Comparison of ENCODE assay signal across 8 cellular contexts in the genomic region with DNA sequence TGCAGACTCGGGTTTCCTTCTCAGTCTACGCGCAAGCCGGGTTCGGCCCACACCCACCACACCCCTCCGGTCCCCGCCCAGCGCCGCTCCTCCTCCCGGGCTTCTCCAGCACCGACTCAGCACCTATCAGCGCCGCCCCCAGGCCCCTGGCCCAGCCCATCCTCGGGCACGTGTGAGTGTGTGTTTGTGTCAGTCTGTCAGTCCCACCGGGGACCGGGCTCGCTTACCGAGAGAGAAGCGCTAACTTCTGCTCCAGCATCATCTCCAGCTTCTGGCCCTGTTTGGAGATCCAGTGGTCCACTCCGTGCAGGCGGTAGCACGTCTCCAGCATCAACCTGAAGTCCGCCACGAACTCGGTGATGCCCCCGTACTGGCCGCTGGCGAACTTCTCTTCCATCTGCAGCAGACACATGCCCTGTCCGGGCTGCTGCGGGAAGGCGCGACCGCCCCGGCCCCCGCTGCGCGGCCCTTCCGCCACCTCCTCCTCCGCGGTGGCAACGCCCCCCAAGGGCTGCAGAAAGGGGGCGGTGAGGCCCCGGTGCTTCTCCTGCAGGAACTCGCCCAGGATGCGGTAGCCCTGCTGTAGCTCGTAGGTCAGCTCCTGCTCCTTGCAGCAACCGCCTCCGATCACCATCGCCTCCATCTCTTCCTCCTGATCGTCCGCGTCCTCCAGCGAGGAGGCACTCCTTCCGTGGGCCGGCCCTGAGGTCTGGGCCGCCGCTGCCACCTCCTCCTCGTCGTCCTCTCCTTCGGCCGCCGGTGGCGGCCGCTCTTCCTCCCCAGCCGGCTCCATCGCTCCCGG. TPM values are rescaled to one million over a fixed set of nuclear protein-coding genes. Genes with fewer than 3 reads are reported as not detected.
DNase-seq lines count a peak whose midpoint lies in the region; ATAC-seq and TF ChIP-seq lines count a peak whose summit lies in the region.

No MANE protein-coding gene starts in this region.

- H3K27ac Mint-ChIP-seq in T-helper 1 cell treated with Interleukin-12 subunit alpha and Interleukin-12 subunit beta and Interleukin-4 antibody, amounts not matched to agents 30 μg/mL and 1 μg/mL, for 36 hours = peak overlapping the region; percentile 93

- H3K4me1 Mint-ChIP-seq in T-helper 1 cell treated with Interleukin-12 subunit alpha and Interleukin-12 subunit beta and Interleukin-4 antibody, amounts not matched to agents 30 μg/mL and 1 μg/mL, for 36 hours (ENCODE audit: low read depth) = peaks cover 49% of the 10 kb centered on the region

- H3K4me3 ChIP-seq in psoas muscle = peak overlapping the region; percentile 92
- peak overlapping the region; percentile 86 for H3K4me3 ChIP-seq in urinary bladder (ENCODE audit: low read depth, low read length)

- ATAC-seq in HG02870 (IDR thresholded peaks at IDR 0.05; ENCODE audit: unreplicated experiment) (peak; percentile 74), left ventricle myocardium superior (peak; percentile 78), psoas muscle (peak; percentile 50 to 62 (median 54))

- DNase-seq in GM13976 (ENCODE audit: low spot score) (peak; percentile 85), NCI-H146 (lab: John Stamatoyannopoulos, UW) (peak; percentile 94), amniotic stem cell (lab: John Stamatoyannopoulos, UW) (peak; percentile 57), left ventricle myocardium superior (peak; percentile 91), psoas muscle (peak; percentile 85 to 91)

- no peaks in the 10 kb centered on the region for H3K9me3 ChIP-seq in psoas muscle

- in situ Hi-C loops in GM13976 (cut with MboI; ENCODE audit: low sequenced_read_pairs, unreplicated experiment) = no loop called here

- H3K27ac ChIP-seq in psoas muscle (peak overlapping the region; percentile 95), urinary bladder (ENCODE audit: low read depth) (peak overlapping the region; percentile 97)

- WGBS in psoas muscle, 3 donors = 0% methylated on average over 49 to 68 of the region's 68 CpGs
- under 1% methylated on average over 68 of the region's 68 CpGs for WGBS in urinary bladder

- intact Hi-C loops in left ventricle myocardium superior (cut with micrococcal nuclease) = no loop called here
- intact Hi-C loops in psoas muscle (cut with DNase I) = loop anchor here in 1 of 2 donors (10.0 kb wide), 1 partner anchor 52 kb away; no protein-coding TSS in a partner anchor

- no peaks in the 10 kb centered on the region for H3K9me3 Mint-ChIP-seq in T-helper 1 cell treated with Interleukin-12 subunit alpha and Interleukin-12 subunit beta and Interleukin-4 antibody, amounts not matched to agents 30 μg/mL and 1 μg/mL, for 36 hours

- H3K4me1 ChIP-seq in psoas muscle (peaks cover 55% of the 10 kb centered on the region), urinary bladder (ENCODE audit: insufficient read depth) (no peaks in the 10 kb centered on the region)

- H3K27me3 Mint-ChIP-seq in T-helper 1 cell treated with Interleukin-12 subunit alpha and Interleukin-12 subunit beta and Interleukin-4 antibody, amounts not matched to agents 30 μg/mL and 1 μg/mL, for 36 hours (ENCODE audit: low read depth) = no peaks in the 10 kb centered on the region

- TF ChIP-seq CTCF in GM13976 (IDR thresholded peaks at IDR 0.05; ENCODE audit: borderline replicate concordance, control extremely low read depth, extremely low read depth, insufficient read depth, missing control alignments) = no peak
- no peak for TF ChIP-seq CTCF in psoas muscle (IDR thresholded peaks at IDR 0.05)

- H3K36me3 Mint-ChIP-seq in T-helper 1 cell treated with Interleukin-12 subunit alpha and Interleukin-12 subunit beta and Interleukin-4 antibody, amounts not matched to agents 30 μg/mL and 1 μg/mL, for 36 hours (ENCODE audit: low read depth) = peaks cover 30% of the 10 kb centered on the region

- H3K27me3 ChIP-seq in psoas muscle (ENCODE audit: insufficient read depth in 3 of 3, low read length in 2 of 3) = no peaks in the 10 kb centered on the region

- H3K36me3 ChIP-seq in psoas muscle (ENCODE audit: insufficient read depth in 1 of 2, low read depth in 1 of 2) (peaks cover 0 to 23% of the 10 kb centered on the region in 2 donors), urinary bladder (ENCODE audit: insufficient read depth) (no peaks in the 10 kb centered on the region)

- H3K4me3 Mint-ChIP-seq in T-helper 1 cell treated with Interleukin-12 subunit alpha and Interleukin-12 subunit beta and Interleukin-4 antibody, amounts not matched to agents 30 μg/mL and 1 μg/mL, for 36 hours = peak overlapping the region; percentile 95

RNA-seq across cellular contexts. Expression of a gene that starts 8.3 kb away (rescaled TPM):
- total RNA-seq in left ventricle myocardium superior = 22.6 TPM
- 10 to 100 TPM; 16.3 to 24.2 (median 20.0) TPM for total RNA-seq in psoas muscle
- 10 to 100 TPM in 2 of 3 donors, 1 to 10 TPM in 1; 6.5 to 16.4 (median 12.2) TPM for polyA plus RNA-seq in psoas muscle
- 36.5 TPM for total RNA-seq in urinary bladder
- polyA plus RNA-seq in urinary bladder = 10.8 TPM

Comparison
In these comparisons a context has a peak if more than half of its experiments do, and no peak if none do; other contexts are left out.
1. Peak in every context shown above with its lines: DNase-seq, ATAC-seq, H3K4me3 ChIP-seq and H3K27ac ChIP-seq.